Comparison of ENCODE assay signal across 2 cellular contexts in the genomic region with DNA sequence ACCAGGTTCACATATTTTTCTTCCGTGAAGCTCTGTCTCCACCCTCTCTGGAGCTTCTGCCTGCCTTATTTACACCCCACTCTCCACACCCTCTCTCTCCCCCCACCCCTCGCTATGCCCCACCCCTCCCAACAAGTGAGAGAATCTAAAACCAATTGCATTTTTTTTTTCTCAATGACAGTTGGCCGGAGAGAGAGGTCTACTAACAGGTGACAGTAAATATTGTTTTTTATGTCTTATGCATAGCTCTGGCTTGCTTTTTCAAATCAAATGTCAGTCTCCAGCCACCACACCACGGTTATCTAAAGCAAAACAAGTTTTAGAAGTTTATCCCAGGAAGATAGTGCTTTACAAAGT.
TF ChIP-seq lines count a peak whose summit lies in the region.

Gene KCNC2 (minus strand): TSS at position 58 of the 357 bp plus-strand sequence.

TF ChIP-seq in GM23338, 12 proteins besides CTCF, POLR2A, EP300 and RAD21 (continued from another document):
- TF ChIP-seq ZNF331 (CRISPR knock-in tag; IDR thresholded peaks at IDR 0.05; ENCODE audit: low read depth) (no peak), JUNB (IDR thresholded peaks at IDR 0.05; ENCODE audit: unreplicated experiment) (no peak), STAT1 (IDR thresholded peaks at IDR 0.05; ENCODE audit: unreplicated experiment) (no peak), EZH2phosphoT487 (IDR thresholded peaks at IDR 0.05; ENCODE audit: unreplicated experiment) (no peak), ZNF114 (CRISPR knock-in tag; IDR thresholded peaks at IDR 0.05) (no peak), POLR2AphosphoS5 (IDR thresholded peaks at IDR 0.05; ENCODE audit: low read depth) (no peak), REST (IDR thresholded peaks at IDR 0.05; ENCODE audit: unreplicated experiment) (no peak), NANOG (IDR thresholded peaks at IDR 0.05; ENCODE audit: borderline replicate concordance) (no peak), EZH2 (IDR thresholded peaks at IDR 0.05; ENCODE audit: low read depth, unreplicated experiment) (no peak)
- TF ChIP-seq, protein P1, sequence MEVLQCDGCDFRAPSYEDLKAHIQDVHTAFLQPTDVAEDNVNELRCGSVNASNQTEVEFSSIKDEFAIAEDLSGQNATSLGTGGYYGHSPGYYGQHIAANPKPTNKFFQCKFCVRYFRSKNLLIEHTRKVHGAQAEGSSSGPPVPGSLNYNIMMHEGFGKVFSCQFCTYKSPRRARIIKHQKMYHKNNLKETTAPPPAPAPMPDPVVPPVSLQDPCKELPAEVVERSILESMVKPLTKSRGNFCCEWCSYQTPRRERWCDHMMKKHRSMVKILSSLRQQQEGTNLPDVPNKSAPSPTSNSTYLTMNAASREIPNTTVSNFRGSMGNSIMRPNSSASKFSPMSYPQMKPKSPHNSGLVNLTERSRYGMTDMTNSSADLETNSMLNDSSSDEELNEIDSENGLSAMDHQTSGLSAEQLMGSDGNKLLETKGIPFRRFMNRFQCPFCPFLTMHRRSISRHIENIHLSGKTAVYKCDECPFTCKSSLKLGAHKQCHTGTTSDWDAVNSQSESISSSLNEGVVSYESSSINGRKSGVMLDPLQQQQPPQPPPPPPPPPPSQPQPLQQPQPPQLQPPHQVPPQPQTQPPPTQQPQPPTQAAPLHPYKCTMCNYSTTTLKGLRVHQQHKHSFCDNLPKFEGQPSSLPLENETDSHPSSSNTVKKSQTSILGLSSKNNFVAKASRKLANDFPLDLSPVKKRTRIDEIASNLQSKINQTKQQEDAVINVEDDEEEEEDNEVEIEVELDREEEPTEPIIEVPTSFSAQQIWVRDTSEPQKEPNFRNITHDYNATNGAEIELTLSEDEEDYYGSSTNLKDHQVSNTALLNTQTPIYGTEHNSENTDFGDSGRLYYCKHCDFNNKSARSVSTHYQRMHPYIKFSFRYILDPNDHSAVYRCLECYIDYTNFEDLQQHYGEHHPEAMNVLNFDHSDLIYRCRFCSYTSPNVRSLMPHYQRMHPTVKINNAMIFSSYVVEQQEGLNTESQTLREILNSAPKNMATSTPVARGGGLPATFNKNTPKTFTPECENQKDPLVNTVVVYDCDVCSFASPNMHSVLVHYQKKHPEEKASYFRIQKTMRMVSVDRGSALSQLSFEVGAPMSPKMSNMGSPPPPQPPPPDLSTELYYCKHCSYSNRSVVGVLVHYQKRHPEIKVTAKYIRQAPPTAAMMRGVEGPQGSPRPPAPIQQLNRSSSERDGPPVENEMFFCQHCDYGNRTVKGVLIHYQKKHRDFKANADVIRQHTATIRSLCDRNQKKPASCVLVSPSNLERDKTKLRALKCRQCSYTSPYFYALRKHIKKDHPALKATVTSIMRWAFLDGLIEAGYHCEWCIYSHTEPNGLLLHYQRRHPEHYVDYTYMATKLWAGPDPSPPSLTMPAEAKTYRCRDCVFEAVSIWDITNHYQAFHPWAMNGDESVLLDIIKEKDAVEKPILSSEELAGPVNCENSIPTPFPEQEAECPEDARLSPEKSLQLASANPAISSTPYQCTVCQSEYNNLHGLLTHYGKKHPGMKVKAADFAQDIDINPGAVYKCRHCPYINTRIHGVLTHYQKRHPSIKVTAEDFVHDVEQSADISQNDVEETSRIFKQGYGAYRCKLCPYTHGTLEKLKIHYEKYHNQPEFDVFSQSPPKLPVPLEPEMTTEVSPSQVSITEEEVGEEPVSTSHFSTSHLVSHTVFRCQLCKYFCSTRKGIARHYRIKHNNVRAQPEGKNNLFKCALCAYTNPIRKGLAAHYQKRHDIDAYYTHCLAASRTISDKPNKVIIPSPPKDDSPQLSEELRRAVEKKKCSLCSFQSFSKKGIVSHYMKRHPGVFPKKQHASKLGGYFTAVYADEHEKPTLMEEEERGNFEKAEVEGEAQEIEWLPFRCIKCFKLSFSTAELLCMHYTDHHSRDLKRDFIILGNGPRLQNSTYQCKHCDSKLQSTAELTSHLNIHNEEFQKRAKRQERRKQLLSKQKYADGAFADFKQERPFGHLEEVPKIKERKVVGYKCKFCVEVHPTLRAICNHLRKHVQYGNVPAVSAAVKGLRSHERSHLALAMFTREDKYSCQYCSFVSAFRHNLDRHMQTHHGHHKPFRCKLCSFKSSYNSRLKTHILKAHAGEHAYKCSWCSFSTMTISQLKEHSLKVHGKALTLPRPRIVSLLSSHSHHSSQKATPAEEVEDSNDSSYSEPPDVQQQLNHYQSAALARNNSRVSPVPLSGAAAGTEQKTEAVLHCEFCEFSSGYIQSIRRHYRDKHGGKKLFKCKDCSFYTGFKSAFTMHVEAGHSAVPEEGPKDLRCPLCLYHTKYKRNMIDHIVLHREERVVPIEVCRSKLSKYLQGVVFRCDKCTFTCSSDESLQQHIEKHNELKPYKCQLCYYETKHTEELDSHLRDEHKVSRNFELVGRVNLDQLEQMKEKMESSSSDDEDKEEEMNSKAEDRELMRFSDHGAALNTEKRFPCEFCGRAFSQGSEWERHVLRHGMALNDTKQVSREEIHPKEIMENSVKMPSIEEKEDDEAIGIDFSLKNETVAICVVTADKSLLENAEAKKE (CRISPR knock-in tag; IDR thresholded peaks at IDR 0.05), result no peak

TF ChIP-seq in WTC11, 78 proteins besides CTCF, POLR2A, EP300 and RAD21 (continued from another document):
- TF ChIP-seq, protein P2, sequence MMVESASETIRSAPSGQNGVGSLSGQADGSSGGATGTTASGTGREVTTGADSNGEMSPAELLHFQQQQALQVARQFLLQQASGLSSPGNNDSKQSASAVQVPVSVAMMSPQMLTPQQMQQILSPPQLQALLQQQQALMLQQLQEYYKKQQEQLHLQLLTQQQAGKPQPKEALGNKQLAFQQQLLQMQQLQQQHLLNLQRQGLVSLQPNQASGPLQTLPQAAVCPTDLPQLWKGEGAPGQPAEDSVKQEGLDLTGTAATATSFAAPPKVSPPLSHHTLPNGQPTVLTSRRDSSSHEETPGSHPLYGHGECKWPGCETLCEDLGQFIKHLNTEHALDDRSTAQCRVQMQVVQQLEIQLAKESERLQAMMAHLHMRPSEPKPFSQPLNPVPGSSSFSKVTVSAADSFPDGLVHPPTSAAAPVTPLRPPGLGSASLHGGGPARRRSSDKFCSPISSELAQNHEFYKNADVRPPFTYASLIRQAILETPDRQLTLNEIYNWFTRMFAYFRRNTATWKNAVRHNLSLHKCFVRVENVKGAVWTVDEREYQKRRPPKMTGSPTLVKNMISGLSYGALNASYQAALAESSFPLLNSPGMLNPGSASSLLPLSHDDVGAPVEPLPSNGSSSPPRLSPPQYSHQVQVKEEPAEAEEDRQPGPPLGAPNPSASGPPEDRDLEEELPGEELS (CRISPR knock-in tag; IDR thresholded peaks at IDR 0.05), result no peak
- no peak for TF ChIP-seq RORB (CRISPR knock-in tag; IDR thresholded peaks at IDR 0.05)
- TF ChIP-seq, protein P3, sequence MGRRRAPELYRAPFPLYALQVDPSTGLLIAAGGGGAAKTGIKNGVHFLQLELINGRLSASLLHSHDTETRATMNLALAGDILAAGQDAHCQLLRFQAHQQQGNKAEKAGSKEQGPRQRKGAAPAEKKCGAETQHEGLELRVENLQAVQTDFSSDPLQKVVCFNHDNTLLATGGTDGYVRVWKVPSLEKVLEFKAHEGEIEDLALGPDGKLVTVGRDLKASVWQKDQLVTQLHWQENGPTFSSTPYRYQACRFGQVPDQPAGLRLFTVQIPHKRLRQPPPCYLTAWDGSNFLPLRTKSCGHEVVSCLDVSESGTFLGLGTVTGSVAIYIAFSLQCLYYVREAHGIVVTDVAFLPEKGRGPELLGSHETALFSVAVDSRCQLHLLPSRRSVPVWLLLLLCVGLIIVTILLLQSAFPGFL (CRISPR knock-in tag; IDR thresholded peaks at IDR 0.05; ENCODE audit: borderline replicate concordance), result no peak
- TF ChIP-seq, protein P4, sequence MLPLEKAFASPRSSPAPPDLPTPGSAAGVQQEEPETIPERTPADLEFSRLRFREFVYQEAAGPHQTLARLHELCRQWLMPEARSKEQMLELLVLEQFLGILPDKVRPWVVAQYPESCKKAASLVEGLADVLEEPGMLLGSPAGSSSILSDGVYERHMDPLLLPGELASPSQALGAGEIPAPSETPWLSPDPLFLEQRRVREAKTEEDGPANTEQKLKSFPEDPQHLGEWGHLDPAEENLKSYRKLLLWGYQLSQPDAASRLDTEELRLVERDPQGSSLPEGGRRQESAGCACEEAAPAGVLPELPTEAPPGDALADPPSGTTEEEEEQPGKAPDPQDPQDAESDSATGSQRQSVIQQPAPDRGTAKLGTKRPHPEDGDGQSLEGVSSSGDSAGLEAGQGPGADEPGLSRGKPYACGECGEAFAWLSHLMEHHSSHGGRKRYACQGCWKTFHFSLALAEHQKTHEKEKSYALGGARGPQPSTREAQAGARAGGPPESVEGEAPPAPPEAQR (CRISPR knock-in tag; IDR thresholded peaks at IDR 0.05), result no peak
- TF ChIP-seq, protein P5, sequence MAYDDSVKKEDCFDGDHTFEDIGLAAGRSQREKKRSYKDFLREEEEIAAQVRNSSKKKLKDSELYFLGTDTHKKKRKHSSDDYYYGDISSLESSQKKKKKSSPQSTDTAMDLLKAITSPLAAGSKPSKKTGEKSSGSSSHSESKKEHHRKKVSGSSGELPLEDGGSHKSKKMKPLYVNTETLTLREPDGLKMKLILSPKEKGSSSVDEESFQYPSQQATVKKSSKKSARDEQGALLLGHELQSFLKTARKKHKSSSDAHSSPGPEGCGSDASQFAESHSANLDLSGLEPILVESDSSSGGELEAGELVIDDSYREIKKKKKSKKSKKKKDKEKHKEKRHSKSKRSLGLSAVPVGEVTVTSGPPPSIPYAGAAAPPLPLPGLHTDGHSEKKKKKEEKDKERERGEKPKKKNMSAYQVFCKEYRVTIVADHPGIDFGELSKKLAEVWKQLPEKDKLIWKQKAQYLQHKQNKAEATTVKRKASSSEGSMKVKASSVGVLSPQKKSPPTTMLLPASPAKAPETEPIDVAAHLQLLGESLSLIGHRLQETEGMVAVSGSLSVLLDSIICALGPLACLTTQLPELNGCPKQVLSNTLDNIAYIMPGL (CRISPR knock-in tag; IDR thresholded peaks at IDR 0.05), result no peak
